ENCODE assay signal across 9 cellular contexts in genomic region chr19:45676851-45677263, GRCh38. TPM values are rescaled to one million over a fixed set of nuclear protein-coding genes. Genes with fewer than 3 reads are reported as not detected.
DNase-seq lines count a peak whose midpoint lies in the region; ATAC-seq and TF ChIP-seq lines count a peak whose summit lies in the region.
"Had no signal": no experiment of that assay in that cellular context is flagged by ENCODE, and none has a peak within 500 bp of the region (broad histone marks: within the 10 kb centered on the region; RNA-seq: fewer than 3 reads in every experiment).

No MANE protein-coding gene starts in this region.

- H3K9me3 Mint-ChIP-seq in T-helper 2 cell treated with Interferon-gamma antibody and Interleukin-4, amounts not matched to agents 5 μg/mL and 100 μg/mL, for 36 hours, result no peaks in the 10 kb centered on the region
- no peaks in the 10 kb centered on the region for H3K9me3 Mint-ChIP-seq in neural progenitor cell

- H3K27me3 Mint-ChIP-seq in T-helper 2 cell treated with Interferon-gamma antibody and Interleukin-4, amounts not matched to agents 5 μg/mL and 100 μg/mL, for 36 hours (ENCODE audit: low read depth), result peaks cover 5% of the 10 kb centered on the region
- peaks cover 24% of the 10 kb centered on the region for H3K27me3 Mint-ChIP-seq in neural progenitor cell (ENCODE audit: insufficient read depth, low read depth)

- peak overlapping the region; percentile 30 for H3K4me3 ChIP-seq in ectodermal cell (ENCODE audit: insufficient read depth, low read depth, low read length)
- H3K4me3 ChIP-seq in neural progenitor cell, result peak overlapping the region; percentile 45

- peaks cover 7% of the 10 kb centered on the region for H4K20me1 ChIP-seq in neural progenitor cell (ENCODE audit: low read depth)

- H2AFZ ChIP-seq in neural progenitor cell (replicated peaks), result no peak overlapping the region

- WGBS in ectodermal cell, 2 experiments, result 12 to 16% methylated on average over 28 of the region's 28 CpGs

- H3K27ac ChIP-seq in ectodermal cell (ENCODE audit: insufficient read depth, low read depth, low read length, poor library complexity, severe bottlenecking) (no peak overlapping the region), neural progenitor cell (no peak overlapping the region)
- H3K27ac ChIP-seq: right lobe of liver had no signal

- peak overlapping the region; percentile 70 for H3K4me3 Mint-ChIP-seq in T-helper 2 cell treated with Interferon-gamma antibody and Interleukin-4, amounts not matched to agents 5 μg/mL and 100 μg/mL, for 36 hours
- H3K4me3 Mint-ChIP-seq in neural progenitor cell, result peak overlapping the region; percentile 67

- ATAC-seq in HG03432 (IDR thresholded peaks at IDR 0.05; ENCODE audit: unreplicated experiment) (no peak), GM21737 (IDR thresholded peaks at IDR 0.05; ENCODE audit: unreplicated experiment) (no peak)

- no peaks in the 10 kb centered on the region for H3K9me3 ChIP-seq in ectodermal cell (ENCODE audit: control insufficient read depth, low read length)
- no peaks in the 10 kb centered on the region for H3K9me3 ChIP-seq in neural progenitor cell (ENCODE audit: low read depth)
- H3K9me3 ChIP-seq: right lobe of liver had no signal

- peak overlapping the region; percentile 77 for H3K4me2 ChIP-seq in neural progenitor cell

- DNase-seq in GM19238 (ENCODE audit: insufficient read length, low spot score), result peak; percentile 32
- DNase-seq in T-helper 2 cell treated with Interferon-gamma antibody and Interleukin-4, amounts not matched to agents 5 μg/mL and 100 μg/mL, for 36 hours (ENCODE audit: low spot score), result peak; percentile 20
- no peak for DNase-seq in neural progenitor cell (ENCODE audit: low spot score)
- no peak for DNase-seq in EL
- no peak for DNase-seq in DMS79 (lab: John Stamatoyannopoulos, UW)

- H3K4me1 Mint-ChIP-seq in T-helper 2 cell treated with Interferon-gamma antibody and Interleukin-4, amounts not matched to agents 5 μg/mL and 100 μg/mL, for 36 hours (ENCODE audit: low read depth), result peaks cover 12% of the 10 kb centered on the region
- peaks cover 10% of the 10 kb centered on the region for H3K4me1 Mint-ChIP-seq in neural progenitor cell

- H3K36me3 ChIP-seq in ectodermal cell (ENCODE audit: control insufficient read depth, insufficient read depth, low read length) (no peaks in the 10 kb centered on the region), neural progenitor cell (no peaks in the 10 kb centered on the region)
- H3K36me3 ChIP-seq: right lobe of liver had no signal

- H3K4me1 ChIP-seq in ectodermal cell (ENCODE audit: control insufficient read depth, insufficient read depth, low read length), result no peaks in the 10 kb centered on the region
- H3K4me1 ChIP-seq in neural progenitor cell, result peaks cover 6% of the 10 kb centered on the region

- H3K79me2 ChIP-seq in neural progenitor cell (ENCODE audit: low read depth), result no peaks in the 10 kb centered on the region

- H3K27ac Mint-ChIP-seq in T-helper 2 cell treated with Interferon-gamma antibody and Interleukin-4, amounts not matched to agents 5 μg/mL and 100 μg/mL, for 36 hours, result peak overlapping the region; percentile 20
- H3K27ac Mint-ChIP-seq in neural progenitor cell, result no peak overlapping the region

- H3K9ac ChIP-seq in neural progenitor cell, result no peak overlapping the region

- H3F3A ChIP-seq in neural progenitor cell (ENCODE audit: low read depth), result peaks cover 16% of the 10 kb centered on the region

- H3K36me3 Mint-ChIP-seq in T-helper 2 cell treated with Interferon-gamma antibody and Interleukin-4, amounts not matched to agents 5 μg/mL and 100 μg/mL, for 36 hours (ENCODE audit: low read depth), result peaks cover 2% of the 10 kb centered on the region
- no peaks in the 10 kb centered on the region for H3K36me3 Mint-ChIP-seq in neural progenitor cell

- TF ChIP-seq CTCF in neural progenitor cell (IDR thresholded peaks at IDR 0.05), result no peak

- H3K27me3 ChIP-seq in ectodermal cell (ENCODE audit: control insufficient read depth, insufficient read depth, low read length, poor library complexity, severe bottlenecking) (peaks cover 64% of the 10 kb centered on the region), neural progenitor cell (peaks cover 95% of the 10 kb centered on the region)

RNA-seq across cellular contexts. Expression of gene GIPR, which starts 8.8 kb away (rescaled TPM):
- not detected for polyA plus RNA-seq in ectodermal cell (2013, experiment 1 of 4)
- polyA plus RNA-seq in ectodermal cell (2013, experiment 2 of 4), result 0.09 TPM
- 0.32 TPM for polyA plus RNA-seq in ectodermal cell (2013, experiment 3 of 4)
- polyA plus RNA-seq in ectodermal cell (2013, experiment 4 of 4), result 0.24 TPM
- not detected in 2 replicates for total RNA-seq in neural progenitor cell (ENCODE audit: low replicate concordance)

RNA-seq across cellular contexts. Expression of gene SNRPD2, which starts 14.9 kb away (rescaled TPM):
- polyA plus RNA-seq in ectodermal cell (2013, experiment 1 of 4), result 521 TPM
- 460 TPM for polyA plus RNA-seq in ectodermal cell (2013, experiment 2 of 4)
- polyA plus RNA-seq in ectodermal cell (2013, experiment 3 of 4), result 586 TPM
- 651 TPM for polyA plus RNA-seq in ectodermal cell (2013, experiment 4 of 4)
- 330 and 405 TPM in 2 replicates for total RNA-seq in neural progenitor cell (ENCODE audit: low replicate concordance)

RNA-seq across cellular contexts. Expression of gene QPCTL, which starts 15.6 kb away (rescaled TPM):
- 29.4 TPM for polyA plus RNA-seq in ectodermal cell (2013, experiment 1 of 4)
- polyA plus RNA-seq in ectodermal cell (2013, experiment 2 of 4), result 25.6 TPM
- polyA plus RNA-seq in ectodermal cell (2013, experiment 3 of 4), result 14.4 TPM
- 13.7 TPM for polyA plus RNA-seq in ectodermal cell (2013, experiment 4 of 4)
- total RNA-seq in neural progenitor cell (ENCODE audit: low replicate concordance), result 4.5 and 15.7 TPM in 2 replicates

RNA-seq across cellular contexts. Expression of gene EML2, which starts 37.7 kb away (rescaled TPM):
- 22.6 TPM for polyA plus RNA-seq in ectodermal cell (2013, experiment 1 of 4)
- polyA plus RNA-seq in ectodermal cell (2013, experiment 2 of 4), result 12.2 TPM
- polyA plus RNA-seq in ectodermal cell (2013, experiment 3 of 4), result 17.4 TPM
- 18.6 TPM for polyA plus RNA-seq in ectodermal cell (2013, experiment 4 of 4)
- total RNA-seq in neural progenitor cell (ENCODE audit: low replicate concordance), result 15.9 and 20.3 TPM in 2 replicates

RNA-seq across cellular contexts. Expression of gene FBXO46, which starts 53.8 kb away (rescaled TPM):
- 22.0 TPM for polyA plus RNA-seq in ectodermal cell (2013, experiment 1 of 4)
- polyA plus RNA-seq in ectodermal cell (2013, experiment 2 of 4), result 25.7 TPM
- polyA plus RNA-seq in ectodermal cell (2013, experiment 3 of 4), result 13.9 TPM
- polyA plus RNA-seq in ectodermal cell (2013, experiment 4 of 4), result 18.6 TPM
- 7.5 and 21.3 TPM in 2 replicates for total RNA-seq in neural progenitor cell (ENCODE audit: low replicate concordance)

Comparison
In these comparisons a context has a peak if more than half of its experiments do, and no peak if none do; other contexts are left out.
1. DNase-seq: peak in GM19238 (single experiment) and T-helper 2 cell treated with Interferon-gamma antibody and Interleukin-4, amounts not matched to agents 5 μg/mL and 100 μg/mL, for 36 hours (single experiment); none in neural progenitor cell (single experiment), EL (single experiment) and DMS79 (single experiment).